In the genomic region with DNA sequence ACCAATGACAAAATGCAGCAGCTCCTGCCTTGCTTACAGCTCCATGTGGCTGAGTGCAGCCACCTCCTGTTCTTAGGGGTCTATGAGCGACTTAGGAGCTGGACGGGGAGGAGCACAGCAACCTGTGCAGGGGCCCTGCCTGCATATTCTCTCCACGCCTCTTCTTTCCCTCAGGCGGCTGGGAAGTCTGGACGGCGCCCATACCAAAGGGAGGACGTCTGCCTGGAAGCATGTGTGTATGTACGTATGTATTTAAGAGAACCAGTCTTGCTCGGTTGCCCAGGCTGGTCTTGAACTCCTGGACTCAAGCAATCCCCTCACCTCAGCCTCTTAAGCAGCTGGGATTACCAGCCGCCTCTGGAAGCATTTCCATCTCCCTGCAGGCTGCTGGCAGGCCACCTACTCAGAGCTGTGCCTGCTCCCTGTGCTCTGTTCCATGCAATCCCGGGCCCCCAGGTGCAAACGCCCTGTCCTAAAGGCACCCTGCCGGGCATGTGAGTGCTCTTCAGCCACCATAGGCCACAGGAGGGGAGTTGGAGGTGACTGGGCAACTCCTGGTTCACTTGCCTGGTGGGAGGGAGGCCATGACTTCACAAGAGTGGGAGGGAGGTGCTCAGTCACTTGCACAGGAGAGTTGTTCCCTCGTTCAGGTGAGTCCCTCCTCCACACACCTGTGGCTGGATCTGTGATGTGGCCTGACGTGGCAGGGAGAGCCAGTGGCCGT, we compare ENCODE assay signal across 20 cellular contexts. TPM values are rescaled to one million over a fixed set of nuclear protein-coding genes. Genes with fewer than 3 reads are reported as not detected.
A peak's percentile ranks its signal among the peaks of the same experiment; 100 is the strongest.
DNase-seq lines count a peak whose midpoint lies in the region; ATAC-seq and TF ChIP-seq lines count a peak whose summit lies in the region.
"Had no signal": no experiment of that assay in that cellular context is flagged by ENCODE, and none has a peak within 500 bp of the region (broad histone marks: within the 10 kb centered on the region; RNA-seq: fewer than 3 reads in every experiment).

No MANE protein-coding gene starts in this region.

- peak overlapping the region in 1 of 2 experiments; percentile 47; a peak in 1 of 4 replicates for H3K27ac ChIP-seq in SK-N-SH (ENCODE audit: low read depth in 2 of 2, low read length in 1 of 2)
- no peak overlapping the region for H3K27ac ChIP-seq in endodermal cell (ENCODE audit: low read depth, low read length)
- no peak overlapping the region for H3K27ac ChIP-seq in trophoblast cell (ENCODE audit: low read depth, low read length)
- H3K27ac ChIP-seq: 22Rv1; BLaER1 treated with 17β-estradiol and CSF1 and Interleukin-3, amounts not matched to agents 10 nM and 100 nM had no signal

- no peak for DNase-seq in SK-N-SH
- peak; percentile 50 for DNase-seq in endodermal cell
- peak; percentile 63 to 66 for DNase-seq in trophoblast cell
- no peak for DNase-seq in GOT3 (lab: John Stamatoyannopoulos, UW)
- no peak for DNase-seq in activated CD4-positive, alpha-beta T cell treated with anti-CD3 and anti-CD28 coated beads for 1 hour
- no peak for DNase-seq in AG08395 (ENCODE audit: low spot score)
- DNase-seq: CD8-positive, alpha-beta T cell; DMS79 treated with DMSO at 0.1 percent for 48 hours; GF-D8; HCEC 1CT; KBM-7 had no signal

- no peak overlapping the region for H2BK12ac ChIP-seq in trophoblast cell (ENCODE audit: low read length)

- H3K4me3 ChIP-seq in SK-N-SH (ENCODE audit: low read depth in 2 of 2, low read length in 1 of 2) (no peak overlapping the region), endodermal cell (ENCODE audit: low read length) (no peak overlapping the region), trophoblast cell (ENCODE audit: low read depth, low read length) (no peak overlapping the region)
- H3K4me3 ChIP-seq: BLaER1 treated with 17β-estradiol and CSF1 and Interleukin-3, amounts not matched to agents 10 nM and 100 nM had no signal

- no peaks in the 10 kb centered on the region for H3K79me2 ChIP-seq in SK-N-SH (ENCODE audit: insufficient read depth)
- H3K79me2 ChIP-seq in trophoblast cell (ENCODE audit: control insufficient read depth, insufficient read depth, low read length, poor library complexity), result no peaks in the 10 kb centered on the region

- H3K36me3 ChIP-seq in SK-N-SH (replicated peaks in 1 of 2; ENCODE audit: control insufficient read depth in 1 of 2, insufficient read depth in 2 of 2, low read length in 1 of 2) (no peaks in the 10 kb centered on the region), endodermal cell (ENCODE audit: control insufficient read depth, insufficient read depth, low read length) (no peaks in the 10 kb centered on the region), trophoblast cell (ENCODE audit: control insufficient read depth in 1 of 2, insufficient read depth in 2 of 2, low read length in 2 of 2) (no peaks in the 10 kb centered on the region)
- H3K36me3 ChIP-seq: BLaER1 treated with 17β-estradiol and CSF1 and Interleukin-3, amounts not matched to agents 10 nM and 100 nM had no signal

- H2BK5ac ChIP-seq in trophoblast cell (ENCODE audit: low read depth, low read length, poor library complexity), result no peak overlapping the region

- H4K20me1 ChIP-seq in SK-N-SH (ENCODE audit: insufficient read depth), result no peaks in the 10 kb centered on the region
- H4K20me1 ChIP-seq: BLaER1 treated with 17β-estradiol and CSF1 and Interleukin-3, amounts not matched to agents 10 nM and 100 nM had no signal

- H3K9me3 Mint-ChIP-seq in endodermal cell, result no peaks in the 10 kb centered on the region
- H3K9me3 Mint-ChIP-seq: CD8-positive, alpha-beta T cell; HFFc6; IgD-negative memory B cell had no signal

- H2AK5ac ChIP-seq in trophoblast cell (ENCODE audit: low read length), result no peak overlapping the region

- H3K9me3 ChIP-seq in SK-N-SH (no peaks in the 10 kb centered on the region), endodermal cell (ENCODE audit: control insufficient read depth, low read length) (no peaks in the 10 kb centered on the region), trophoblast cell (ENCODE audit: insufficient read depth, low read depth, low read length) (peaks cover 8% of the 10 kb centered on the region)
- H3K9me3 ChIP-seq: BLaER1 treated with 17β-estradiol and CSF1 and Interleukin-3, amounts not matched to agents 10 nM and 100 nM had no signal

- no peak for TF ChIP-seq CTCF in SK-N-SH (IDR thresholded peaks at IDR 0.05)
- no peak for TF ChIP-seq CTCF in endodermal cell (conservative IDR thresholded peaks at IDR 0.05)

- no peaks in the 10 kb centered on the region for H3K36me3 Mint-ChIP-seq in endodermal cell (ENCODE audit: low read depth)
- H3K36me3 Mint-ChIP-seq: CD8-positive, alpha-beta T cell had no signal

- TF ChIP-seq RAD21 in SK-N-SH (IDR thresholded peaks at IDR 0.05; ENCODE audit: low read length), result no peak

- TF ChIP-seq EP300 in SK-N-SH (IDR thresholded peaks at IDR 0.05; ENCODE audit: borderline replicate concordance in 1 of 2, low read depth in 1 of 2, low read length in 1 of 2), result no peak

- peaks cover 0 to 25% of the 10 kb centered on the region in 2 experiments; a peak in 3 of 4 replicates for H3K4me1 ChIP-seq in SK-N-SH (ENCODE audit: control insufficient read depth in 1 of 2, insufficient read depth in 2 of 2, low read depth in 1 of 2, low read length in 1 of 2)
- no peaks in the 10 kb centered on the region for H3K4me1 ChIP-seq in endodermal cell (ENCODE audit: control insufficient read depth, insufficient read depth, low read length)
- no peaks in the 10 kb centered on the region for H3K4me1 ChIP-seq in trophoblast cell (ENCODE audit: control insufficient read depth in 1 of 2, insufficient read depth in 2 of 2, low read length in 2 of 2)
- H3K4me1 ChIP-seq: BLaER1 treated with 17β-estradiol and CSF1 and Interleukin-3, amounts not matched to agents 10 nM and 100 nM had no signal

- no peak overlapping the region for H3K23ac ChIP-seq in trophoblast cell (ENCODE audit: low read length)

- no peaks in the 10 kb centered on the region for H3K79me1 ChIP-seq in trophoblast cell (ENCODE audit: low read length)

- H3K18ac ChIP-seq in trophoblast cell (ENCODE audit: low read length), result no peak overlapping the region

- peaks cover under 1% of the 10 kb centered on the region; the same call in 1 of the 2 replicates for H3K27me3 ChIP-seq in SK-N-SH (ENCODE audit: insufficient read depth)
- peaks cover 20% of the 10 kb centered on the region for H3K27me3 ChIP-seq in endodermal cell (ENCODE audit: control insufficient read depth, insufficient read depth, low read length, poor library complexity, severe bottlenecking)
- no peaks in the 10 kb centered on the region for H3K27me3 ChIP-seq in trophoblast cell (ENCODE audit: insufficient read depth, low read length)
- H3K27me3 ChIP-seq: BLaER1 treated with 17β-estradiol and CSF1 and Interleukin-3, amounts not matched to agents 10 nM and 100 nM had no signal

- no peaks in the 10 kb centered on the region for H3K9me2 ChIP-seq in SK-N-SH

- no peak overlapping the region for H4K8ac ChIP-seq in trophoblast cell (ENCODE audit: low read depth, low read length)

- no peak overlapping the region for H2AFZ ChIP-seq in SK-N-SH (ENCODE audit: low read depth)
- H2AFZ ChIP-seq in trophoblast cell (ENCODE audit: insufficient read depth, low read length, poor library complexity), result no peak overlapping the region

- no peak overlapping the region for H2BK120ac ChIP-seq in trophoblast cell (ENCODE audit: insufficient read depth, low read length, poor library complexity)

- no peak overlapping the region for H3K4me3 Mint-ChIP-seq in endodermal cell
- H3K4me3 Mint-ChIP-seq: B cell; CD8-positive, alpha-beta T cell; HFFc6; IgD-negative memory B cell had no signal

- H4K91ac ChIP-seq in trophoblast cell (ENCODE audit: low read depth, low read length), result no peak overlapping the region

- peaks cover 23% of the 10 kb centered on the region for H3F3A ChIP-seq in SK-N-SH (replicated peaks; ENCODE audit: insufficient read depth)

- peaks cover 2% of the 10 kb centered on the region for H3K4me1 Mint-ChIP-seq in endodermal cell
- H3K4me1 Mint-ChIP-seq: B cell, IgD-negative memory B cell had no signal

- CTCF ChIA-PET in SK-N-SH (lab: Yijun Ruan, JAX), result interaction anchor here (0.7 to 9.1 kb wide), 4 partner anchors 14 to 240 kb away, joined by 3 to 86 read pairs (median 44); no protein-coding TSS in a partner anchor

- WGBS in SK-N-SH (ENCODE audit: low lambda C conversion rate), result 58% methylated on average over 16 of the region's 16 CpGs
- 91 to 100% methylated on average over 5 to 16 of the region's 16 CpGs for WGBS in endodermal cell (ENCODE audit: insufficient coverage in 1 of 2, insufficient read length in 1 of 2), 2 experiments
- no CpG with 5 or more reads among the region's 16 CpGs for WGBS in trophoblast cell (ENCODE audit: extremely low coverage, insufficient coverage, insufficient read length)

- H3K9ac ChIP-seq in SK-N-SH (no peak overlapping the region), endodermal cell (ENCODE audit: extremely low read depth, low read length, poor library complexity, severe bottlenecking) (no peak overlapping the region), trophoblast cell (ENCODE audit: low read length) (no peak overlapping the region)
- H3K9ac ChIP-seq: BLaER1 treated with 17β-estradiol and CSF1 and Interleukin-3, amounts not matched to agents 10 nM and 100 nM had no signal

- H3K27me3 Mint-ChIP-seq in endodermal cell (ENCODE audit: insufficient read depth), result peaks cover 7% of the 10 kb centered on the region

- no peak overlapping the region for H3K4ac ChIP-seq in trophoblast cell (ENCODE audit: low read depth, low read length)

- H3K4me2 ChIP-seq in SK-N-SH, result peak overlapping the region; percentile 48; the same call in 1 of the 2 replicates
- H3K4me2 ChIP-seq in trophoblast cell (ENCODE audit: low read length), result no peak overlapping the region
- H3K4me2 ChIP-seq: BLaER1 treated with 17β-estradiol and CSF1 and Interleukin-3, amounts not matched to agents 10 nM and 100 nM had no signal

- ATAC-seq in SK-N-SH treated with all-trans-retinoic acid at 6 μM for 48 hours, result no peak
- ATAC-seq: CD8-positive, alpha-beta T cell had no signal

- H3K27ac Mint-ChIP-seq in endodermal cell, result no peak overlapping the region
- H3K27ac Mint-ChIP-seq: B cell; CD8-positive, alpha-beta T cell; HFFc6; IgD-negative memory B cell had no signal

- no peak overlapping the region for H3K14ac ChIP-seq in trophoblast cell (ENCODE audit: low read length)

- POLR2A ChIA-PET in SK-N-SH (lab: Yijun Ruan, JAX), result no interaction called here

- no peak overlapping the region for H4K12ac ChIP-seq in trophoblast cell (ENCODE audit: low read depth, low read length)

TF ChIP-seq in SK-N-SH, 30 proteins besides CTCF, POLR2A, EP300 and RAD21 (continues in another document):
- no peak for TF ChIP-seq TCF12 (IDR thresholded peaks at IDR 0.05)

TF ChIP-seq in SK-N-SH treated with all-trans-retinoic acid at 6 μM for 48 hours, 23 proteins besides CTCF, POLR2A, EP300 and RAD21 (continues in another document):
- TF ChIP-seq ZNF8 (CRISPR knock-in tag; IDR thresholded peaks at IDR 0.05), result no peak

RNA-seq across cellular contexts. Expression of gene KCNA5, which starts 44.3 kb away (rescaled TPM):
- polyA plus RNA-seq in SK-N-SH (2012; rRNA removed), result not detected in 2 replicates
- not detected in 2 replicates for polyA plus RNA-seq in SK-N-SH (2012; cell fraction: cytosol; rRNA removed)
- polyA plus RNA-seq in SK-N-SH (2012; cell fraction: nucleus; rRNA removed), result not detected in 2 replicates
- total RNA-seq in endodermal cell, result not detected
- polyA plus RNA-seq in endodermal cell (2013, experiment 1 of 2), result 0.75 TPM
- 0.66 TPM for polyA plus RNA-seq in endodermal cell (2013, experiment 2 of 2)
- polyA plus RNA-seq in trophoblast cell (2013), result not detected in 2 replicates
- total RNA-seq: A673; Calu3; CD8-positive, alpha-beta T cell; HFFc6 had no signal
- polyA plus RNA-seq: AG04450, IgD-negative memory B cell had no signal

Comparison
In these comparisons a context has a peak if more than half of its experiments do, and no peak if none do; other contexts are left out.
1. DNase-seq: peak in endodermal cell (single experiment) and trophoblast cell (2 of 2); none in SK-N-SH (single experiment), GOT3 (single experiment), activated CD4-positive, alpha-beta T cell treated with anti-CD3 and anti-CD28 coated beads for 1 hour (single experiment) and AG08395 (single experiment).